In the genomic region with DNA sequence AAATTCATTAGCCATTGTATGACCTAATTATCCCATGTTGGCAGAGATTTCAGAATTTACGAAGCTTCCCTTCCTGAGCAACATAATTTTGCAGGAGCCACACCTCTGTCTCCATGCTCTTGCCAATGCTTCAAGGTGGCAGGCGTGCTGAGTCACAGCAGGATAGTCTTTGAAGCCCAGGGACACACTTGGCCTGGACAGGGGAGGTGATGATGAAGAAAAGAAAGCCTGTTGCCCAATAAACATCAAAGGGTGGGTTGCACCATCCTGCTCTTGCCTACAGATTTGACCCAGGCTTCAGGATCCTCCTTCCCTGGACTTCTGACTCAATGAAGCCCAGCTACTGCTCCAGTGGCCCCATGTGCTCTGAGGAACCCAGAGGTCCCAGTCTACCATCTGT, we compare ENCODE assay signal across 17 cellular contexts.
DNase-seq lines count a peak whose midpoint lies in the region; ATAC-seq and TF ChIP-seq lines count a peak whose summit lies in the region.
"Had no signal": no experiment of that assay in that cellular context is flagged by ENCODE, and none has a peak within 500 bp of the region (broad histone marks: within the 10 kb centered on the region; RNA-seq: fewer than 3 reads in every experiment).

No MANE protein-coding gene starts in this region.

- H3K4me3 ChIP-seq in epithelial cell of esophagus (ENCODE audit: low read length) = no peak overlapping the region
- H3K4me3 ChIP-seq: BLaER1, GM12878, GM23248 had no signal

- no peak for TF ChIP-seq CTCF in epithelial cell of esophagus (IDR thresholded peaks at IDR 0.05; ENCODE audit: insufficient read depth, low read depth, low read length, missing control alignments)

- ATAC-seq in HG02610 (IDR thresholded peaks at IDR 0.05; ENCODE audit: unreplicated experiment) = no peak
- ATAC-seq: CD8-positive, alpha-beta T cell; GM12878 had no signal

- DNase-seq in COR-L47 (lab: John Stamatoyannopoulos, UW) (peak; percentile 20), LoVo (ENCODE audit: low spot score) (peak; percentile 41), epithelial cell of esophagus (ENCODE audit: low read depth) (peak; percentile 2), putamen (ENCODE audit: low spot score) (no peak), mucosa of gallbladder (ENCODE audit: low spot score) (no peak)
- DNase-seq: CD4-positive, CD25-positive, alpha-beta regulatory T cell; CD8-positive, alpha-beta T cell; DMS 273 treated with DMSO at 0.1 percent for 48 hours; DMS79; EL; GDM1; GM23248; H7; HCEC 1CT had no signal

Comparison
In these comparisons a context has a peak if more than half of its experiments do, and no peak if none do; other contexts are left out.
1. DNase-seq: peak in COR-L47 (single experiment), LoVo (single experiment) and epithelial cell of esophagus (single experiment); none in putamen (single experiment) and mucosa of gallbladder (single experiment).